In the genomic region with DNA sequence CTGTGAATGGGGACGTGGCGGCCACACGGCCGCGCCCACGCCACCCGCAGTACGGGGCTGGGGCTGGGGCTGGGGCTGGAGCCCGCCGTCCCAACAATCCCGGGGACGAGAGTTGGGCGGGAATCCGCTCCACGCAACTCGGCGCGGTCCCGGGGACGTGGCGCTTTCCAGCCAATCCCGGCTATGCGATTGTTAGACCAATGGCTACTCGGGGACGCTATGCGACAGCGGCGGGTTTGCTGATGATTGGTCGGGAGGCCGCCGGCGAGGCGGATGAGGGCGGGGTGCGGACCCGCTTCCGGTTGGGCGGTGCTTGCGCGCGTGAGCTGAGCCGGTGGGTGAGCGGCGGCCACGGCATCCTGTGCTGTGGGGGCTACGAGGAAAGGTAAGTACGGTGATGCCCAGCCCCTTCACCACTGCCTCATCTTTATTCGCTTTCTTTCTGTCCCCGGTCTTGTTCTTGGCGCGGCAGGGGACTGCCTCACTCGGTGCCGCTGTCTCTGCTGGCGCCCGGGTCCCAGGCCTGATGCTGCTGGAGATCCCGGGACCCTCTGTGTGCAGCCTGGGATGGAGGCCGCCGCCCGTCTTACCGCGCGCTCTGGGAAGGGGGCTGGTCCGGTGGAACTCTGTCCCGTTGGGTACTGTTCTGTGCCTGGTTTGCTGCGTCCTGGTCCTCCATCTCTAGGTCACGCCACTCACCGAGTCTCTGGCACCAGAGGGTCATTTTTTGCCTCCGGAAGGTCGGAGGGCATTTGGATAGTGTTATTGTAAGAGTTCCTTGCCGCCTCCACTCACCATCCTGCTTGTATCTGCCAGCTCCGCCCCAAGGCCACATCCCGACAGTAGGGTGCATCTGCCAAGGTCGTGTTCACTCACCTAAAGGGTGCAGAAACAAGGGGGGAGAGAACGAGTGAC, we compare ENCODE assay signal across 1 cellular context.
A peak's percentile ranks its signal among the peaks of the same experiment; 100 is the strongest.
TF ChIP-seq lines count a peak whose summit lies in the region.

A gene (plus strand): TSS at position 312 of the 915 bp plus-strand sequence. CDS start 9,225 bp downstream, outside the sequence.

TF ChIP-seq in HepG2, 621 proteins besides CTCF, POLR2A, EP300 and RAD21 (continued from another document):
- TF ChIP-seq, protein P1, sequence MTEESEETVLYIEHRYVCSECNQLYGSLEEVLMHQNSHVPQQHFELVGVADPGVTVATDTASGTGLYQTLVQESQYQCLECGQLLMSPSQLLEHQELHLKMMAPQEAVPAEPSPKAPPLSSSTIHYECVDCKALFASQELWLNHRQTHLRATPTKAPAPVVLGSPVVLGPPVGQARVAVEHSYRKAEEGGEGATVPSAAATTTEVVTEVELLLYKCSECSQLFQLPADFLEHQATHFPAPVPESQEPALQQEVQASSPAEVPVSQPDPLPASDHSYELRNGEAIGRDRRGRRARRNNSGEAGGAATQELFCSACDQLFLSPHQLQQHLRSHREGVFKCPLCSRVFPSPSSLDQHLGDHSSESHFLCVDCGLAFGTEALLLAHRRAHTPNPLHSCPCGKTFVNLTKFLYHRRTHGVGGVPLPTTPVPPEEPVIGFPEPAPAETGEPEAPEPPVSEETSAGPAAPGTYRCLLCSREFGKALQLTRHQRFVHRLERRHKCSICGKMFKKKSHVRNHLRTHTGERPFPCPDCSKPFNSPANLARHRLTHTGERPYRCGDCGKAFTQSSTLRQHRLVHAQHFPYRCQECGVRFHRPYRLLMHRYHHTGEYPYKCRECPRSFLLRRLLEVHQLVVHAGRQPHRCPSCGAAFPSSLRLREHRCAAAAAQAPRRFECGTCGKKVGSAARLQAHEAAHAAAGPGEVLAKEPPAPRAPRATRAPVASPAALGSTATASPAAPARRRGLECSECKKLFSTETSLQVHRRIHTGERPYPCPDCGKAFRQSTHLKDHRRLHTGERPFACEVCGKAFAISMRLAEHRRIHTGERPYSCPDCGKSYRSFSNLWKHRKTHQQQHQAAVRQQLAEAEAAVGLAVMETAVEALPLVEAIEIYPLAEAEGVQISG (CRISPR knock-in tag; IDR thresholded peaks at IDR 0.05) = peak; percentile 67
- TF ChIP-seq ELF4 (CRISPR knock-in tag; IDR thresholded peaks at IDR 0.05; ENCODE audit: borderline replicate concordance) (no peak), ZNF335 (CRISPR knock-in tag; IDR thresholded peaks at IDR 0.05) (no peak), TCF12 (IDR thresholded peaks at IDR 0.05) (no peak), TCF12 (CRISPR knock-in tag; IDR thresholded peaks at IDR 0.05) (no peak), ZNF549 (CRISPR knock-in tag; IDR thresholded peaks at IDR 0.05) (no peak), ZFX (CRISPR knock-in tag; IDR thresholded peaks at IDR 0.05; ENCODE audit: low read depth) (peak; percentile 87), ZNF232 (CRISPR knock-in tag; IDR thresholded peaks at IDR 0.05; ENCODE audit: borderline replicate concordance) (peak; percentile 65; the same call in 1 of the 2 replicates), HCFC1 (IDR thresholded peaks at IDR 0.05; ENCODE audit: low read depth, low read length) (no peak), FOXC1 (CRISPR knock-in tag; IDR thresholded peaks at IDR 0.05; ENCODE audit: borderline replicate concordance) (no peak; the same call in none of the 2 replicates), MTF2 (CRISPR knock-in tag; IDR thresholded peaks at IDR 0.05; ENCODE audit: borderline replicate concordance) (no peak)
- TF ChIP-seq, protein P2, sequence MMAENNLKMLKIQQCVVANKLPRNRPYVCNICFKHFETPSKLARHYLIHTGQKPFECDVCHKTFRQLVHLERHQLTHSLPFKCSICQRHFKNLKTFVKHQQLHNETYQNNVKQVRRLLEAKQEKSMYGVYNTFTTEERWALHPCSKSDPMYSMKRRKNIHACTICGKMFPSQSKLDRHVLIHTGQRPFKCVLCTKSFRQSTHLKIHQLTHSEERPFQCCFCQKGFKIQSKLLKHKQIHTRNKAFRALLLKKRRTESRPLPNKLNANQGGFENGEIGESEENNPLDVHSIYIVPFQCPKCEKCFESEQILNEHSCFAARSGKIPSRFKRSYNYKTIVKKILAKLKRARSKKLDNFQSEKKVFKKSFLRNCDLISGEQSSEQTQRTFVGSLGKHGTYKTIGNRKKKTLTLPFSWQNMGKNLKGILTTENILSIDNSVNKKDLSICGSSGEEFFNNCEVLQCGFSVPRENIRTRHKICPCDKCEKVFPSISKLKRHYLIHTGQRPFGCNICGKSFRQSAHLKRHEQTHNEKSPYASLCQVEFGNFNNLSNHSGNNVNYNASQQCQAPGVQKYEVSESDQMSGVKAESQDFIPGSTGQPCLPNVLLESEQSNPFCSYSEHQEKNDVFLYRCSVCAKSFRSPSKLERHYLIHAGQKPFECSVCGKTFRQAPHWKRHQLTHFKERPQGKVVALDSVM (CRISPR knock-in tag; IDR thresholded peaks at IDR 0.05) = no peak
- TF ChIP-seq, protein P3, sequence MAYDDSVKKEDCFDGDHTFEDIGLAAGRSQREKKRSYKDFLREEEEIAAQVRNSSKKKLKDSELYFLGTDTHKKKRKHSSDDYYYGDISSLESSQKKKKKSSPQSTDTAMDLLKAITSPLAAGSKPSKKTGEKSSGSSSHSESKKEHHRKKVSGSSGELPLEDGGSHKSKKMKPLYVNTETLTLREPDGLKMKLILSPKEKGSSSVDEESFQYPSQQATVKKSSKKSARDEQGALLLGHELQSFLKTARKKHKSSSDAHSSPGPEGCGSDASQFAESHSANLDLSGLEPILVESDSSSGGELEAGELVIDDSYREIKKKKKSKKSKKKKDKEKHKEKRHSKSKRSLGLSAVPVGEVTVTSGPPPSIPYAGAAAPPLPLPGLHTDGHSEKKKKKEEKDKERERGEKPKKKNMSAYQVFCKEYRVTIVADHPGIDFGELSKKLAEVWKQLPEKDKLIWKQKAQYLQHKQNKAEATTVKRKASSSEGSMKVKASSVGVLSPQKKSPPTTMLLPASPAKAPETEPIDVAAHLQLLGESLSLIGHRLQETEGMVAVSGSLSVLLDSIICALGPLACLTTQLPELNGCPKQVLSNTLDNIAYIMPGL (CRISPR knock-in tag; IDR thresholded peaks at IDR 0.05; ENCODE audit: borderline replicate concordance in 1 of 2, low read depth in 1 of 2) = peak; percentile 15 to 77
- TF ChIP-seq, protein P4, sequence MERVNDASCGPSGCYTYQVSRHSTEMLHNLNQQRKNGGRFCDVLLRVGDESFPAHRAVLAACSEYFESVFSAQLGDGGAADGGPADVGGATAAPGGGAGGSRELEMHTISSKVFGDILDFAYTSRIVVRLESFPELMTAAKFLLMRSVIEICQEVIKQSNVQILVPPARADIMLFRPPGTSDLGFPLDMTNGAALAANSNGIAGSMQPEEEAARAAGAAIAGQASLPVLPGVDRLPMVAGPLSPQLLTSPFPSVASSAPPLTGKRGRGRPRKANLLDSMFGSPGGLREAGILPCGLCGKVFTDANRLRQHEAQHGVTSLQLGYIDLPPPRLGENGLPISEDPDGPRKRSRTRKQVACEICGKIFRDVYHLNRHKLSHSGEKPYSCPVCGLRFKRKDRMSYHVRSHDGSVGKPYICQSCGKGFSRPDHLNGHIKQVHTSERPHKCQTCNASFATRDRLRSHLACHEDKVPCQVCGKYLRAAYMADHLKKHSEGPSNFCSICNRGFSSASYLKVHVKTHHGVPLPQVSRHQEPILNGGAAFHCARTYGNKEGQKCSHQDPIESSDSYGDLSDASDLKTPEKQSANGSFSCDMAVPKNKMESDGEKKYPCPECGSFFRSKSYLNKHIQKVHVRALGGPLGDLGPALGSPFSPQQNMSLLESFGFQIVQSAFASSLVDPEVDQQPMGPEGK (CRISPR knock-in tag; IDR thresholded peaks at IDR 0.05) = peak; percentile 56
